Comparison of ENCODE assay signal across 17 cellular contexts in the genomic region with DNA sequence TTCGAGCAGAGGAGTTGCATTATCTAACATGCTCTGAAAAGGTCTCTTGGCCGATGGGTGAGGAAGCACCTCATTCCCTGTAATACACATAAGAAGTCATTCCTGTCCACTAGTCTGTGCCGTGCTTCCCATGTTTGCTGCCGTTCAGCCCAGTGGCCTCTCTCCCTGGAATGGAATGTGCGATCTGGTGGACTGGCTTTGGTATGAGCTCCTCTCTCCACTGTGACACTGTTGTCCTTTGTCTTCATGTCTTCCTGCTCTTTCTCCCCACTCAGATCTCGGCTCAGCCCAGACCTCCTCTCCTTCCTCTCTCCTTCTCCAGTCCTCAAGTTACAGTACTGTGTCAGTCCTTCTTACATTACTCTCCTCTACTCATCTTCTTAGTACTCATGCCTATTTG.
DNase-seq lines count a peak whose midpoint lies in the region; ATAC-seq and TF ChIP-seq lines count a peak whose summit lies in the region.
"Had no signal": no experiment of that assay in that cellular context is flagged by ENCODE, and none has a peak within 500 bp of the region (broad histone marks: within the 10 kb centered on the region; RNA-seq: fewer than 3 reads in every experiment).

No MANE protein-coding gene starts in this region.

- no peak overlapping the region for H2BK15ac ChIP-seq in neuronal stem cell (ENCODE audit: low read length)

- H3K18ac ChIP-seq in neuronal stem cell (ENCODE audit: low read length) = peak overlapping the region; percentile 2

- TF ChIP-seq POLR2A in testis (IDR thresholded peaks at IDR 0.05) = no peak

- POLR2A ChIA-PET in Panc1 (lab: Charles Lee) = no interaction called here

- WGBS in esophagus, 2 donors = 86 to 89% methylated on average over 6 of the region's 6 CpGs
- WGBS in neuronal stem cell (ENCODE audit: extremely low coverage in 2 of 2, insufficient read length in 2 of 2, insufficient replicate concordance in 1 of 2), 2 donors = no CpG with 5 or more reads among the region's 6 CpGs
- WGBS in testis, 2 donors = 82 to 84% methylated on average over 6 of the region's 6 CpGs

- H3K4me1 ChIP-seq in Panc1 (ENCODE audit: control insufficient read depth, insufficient read depth, low read length) = no peaks in the 10 kb centered on the region
- no peaks in the 10 kb centered on the region for H3K4me1 ChIP-seq in esophagus (ENCODE audit: control insufficient read depth in 2 of 2, insufficient read depth in 2 of 2, low read length in 1 of 2)
- peaks cover 2 to 5% of the 10 kb centered on the region in 2 donors for H3K4me1 ChIP-seq in neuronal stem cell (ENCODE audit: control insufficient read depth in 2 of 2, insufficient read depth in 1 of 2, low read depth in 1 of 2, low read length in 2 of 2)
- no peaks in the 10 kb centered on the region for H3K4me1 ChIP-seq in testis
- H3K4me1 ChIP-seq: A549, Caco-2, HAP-1 had no signal

- no peak overlapping the region for H2AFZ ChIP-seq in neuronal stem cell (ENCODE audit: low read length)
- H2AFZ ChIP-seq: GM23248 had no signal

- DNase-seq in EH (ENCODE audit: low read depth) (peak; percentile 20), Panc1 (ENCODE audit: low read depth, low spot score) (no peak), neuronal stem cell (ENCODE audit: low spot score) (no peak), dedifferentiated amniotic fluid mesenchymal stem cell (ENCODE audit: extremely low spot score) (no peak), testis (no peak), cerebellum (ENCODE audit: low spot score) (no peak)
- DNase-seq: Caco-2; CD4-positive, alpha-beta T cell; DMS153; NCI-H1092 treated with DMSO at 0.1 percent for 48 hours; NCI-H2081 treated with DMSO at 0.1 percent for 48 hours; RPMI8226 had no signal

- in situ Hi-C loops in Panc1 (cut with HindIII; ENCODE audit: low pct_unique_long_range_greater_than_20kb, low sequenced_read_pairs) = no loop called here

- TF ChIP-seq CTCF in Panc1 (IDR thresholded peaks at IDR 0.05) = no peak
- no peak for TF ChIP-seq CTCF in testis (IDR thresholded peaks at IDR 0.05)

- H2BK12ac ChIP-seq in neuronal stem cell (ENCODE audit: low read length) = no peak overlapping the region

- H3K36me3 ChIP-seq in Panc1 (ENCODE audit: control insufficient read depth, insufficient read depth, low read length) = no peaks in the 10 kb centered on the region
- H3K36me3 ChIP-seq in esophagus (ENCODE audit: control insufficient read depth in 2 of 2, insufficient read depth in 2 of 2, low read length in 1 of 2) = no peaks in the 10 kb centered on the region
- no peaks in the 10 kb centered on the region for H3K36me3 ChIP-seq in neuronal stem cell (replicated peaks in 1 of 2; ENCODE audit: control insufficient read depth in 2 of 2, insufficient read depth in 2 of 2, low read length in 2 of 2)
- H3K36me3 ChIP-seq in testis (ENCODE audit: low read depth, missing control alignments) = no peaks in the 10 kb centered on the region
- H3K36me3 ChIP-seq: HAP-1 had no signal

- no peak overlapping the region for H3K9ac ChIP-seq in neuronal stem cell (ENCODE audit: low read depth, low read length, poor library complexity)
- H3K9ac ChIP-seq: GM23248 had no signal

- H3K9me3 ChIP-seq in Panc1 (ENCODE audit: control insufficient read depth, insufficient read depth, low read depth, low read length) (peaks cover 3% of the 10 kb centered on the region; the same call in 1 of the 2 replicates), esophagus (ENCODE audit: control insufficient read depth in 2 of 2, insufficient read depth in 1 of 2, low read depth in 1 of 2, low read length in 1 of 2) (peaks cover 0 to 3% of the 10 kb centered on the region in 2 donors), neuronal stem cell (replicated peaks in 1 of 2; ENCODE audit: control insufficient read depth in 2 of 2, insufficient read depth in 1 of 2, low read depth in 1 of 2, low read length in 2 of 2) (peaks cover 2 to 10% of the 10 kb centered on the region in 2 donors), testis (no peaks in the 10 kb centered on the region)
- H3K9me3 ChIP-seq: A549, HAP-1 had no signal

- H4K8ac ChIP-seq in neuronal stem cell (ENCODE audit: low read depth, low read length) = no peak overlapping the region

- H3K27ac ChIP-seq in Panc1 (ENCODE audit: low read length) (peak overlapping the region; percentile 54; the same call in 1 of the 2 replicates), esophagus (ENCODE audit: low read depth in 2 of 2, low read length in 1 of 2) (peak overlapping the region; percentile 29 to 76), neuronal stem cell (replicated peaks; ENCODE audit: low read length) (no peak overlapping the region), testis (no peak overlapping the region)
- H3K27ac ChIP-seq: A549, GM23248 had no signal

- BruUV-seq in Panc1 (replicated peaks; lab: Mats Ljungman, UMichigan) = no TSS peak

- no peak overlapping the region for H2AK5ac ChIP-seq in neuronal stem cell (ENCODE audit: low read depth, low read length)

- H3K4me3 ChIP-seq in Panc1 (ENCODE audit: low read depth in 2 of 2, low read length in 2 of 2) (no peak overlapping the region), esophagus (ENCODE audit: low read depth in 1 of 2, low read length in 2 of 2) (no peak overlapping the region), neuronal stem cell (ENCODE audit: low read length in 2 of 2) (no peak overlapping the region), testis (no peak overlapping the region)
- H3K4me3 ChIP-seq: A549, GM23248, HAP-1 had no signal

- no peak overlapping the region for H2BK5ac ChIP-seq in neuronal stem cell (ENCODE audit: low read length)

- CTCF ChIA-PET in Panc1 (lab: Charles Lee) = no interaction called here

- no peak for ATAC-seq in Panc1
- no peak for ATAC-seq in HG03039 (IDR thresholded peaks at IDR 0.05; ENCODE audit: unreplicated experiment)
- ATAC-seq: A549 had no signal

- no peaks in the 10 kb centered on the region for H3K79me1 ChIP-seq in neuronal stem cell (ENCODE audit: low read depth, low read length)

- H3K4me2 ChIP-seq in neuronal stem cell (ENCODE audit: insufficient read depth, low read length, poor library complexity, severe bottlenecking) = no peak overlapping the region
- H3K4me2 ChIP-seq: A549 had no signal

- H2BK120ac ChIP-seq in neuronal stem cell (ENCODE audit: low read depth, low read length) = no peak overlapping the region

- H3K23ac ChIP-seq in neuronal stem cell (ENCODE audit: low read depth, low read length, poor library complexity) = no peak overlapping the region

- intact Hi-C loops in Panc1 (cut with micrococcal nuclease; ENCODE audit: unreplicated experiment) = no loop called here
- intact Hi-C loops in testis (cut with DNase I; ENCODE audit: low total_unique reads) = no loop called here

- H3K27me3 ChIP-seq in Panc1 (ENCODE audit: control insufficient read depth, insufficient read depth, low read length) = no peaks in the 10 kb centered on the region
- H3K27me3 ChIP-seq in esophagus (ENCODE audit: control insufficient read depth in 1 of 2, insufficient read depth in 2 of 2, low read length in 2 of 2) = no peaks in the 10 kb centered on the region
- H3K27me3 ChIP-seq in neuronal stem cell (ENCODE audit: control insufficient read depth in 3 of 3, insufficient read depth in 3 of 3, low read depth in 1 of 3, low read length in 3 of 3) = no peaks in the 10 kb centered on the region
- H3K27me3 ChIP-seq in testis = no peaks in the 10 kb centered on the region

- H3K4ac ChIP-seq in neuronal stem cell (ENCODE audit: low read length) = no peak overlapping the region

- H3K14ac ChIP-seq in neuronal stem cell (ENCODE audit: low read length) = no peak overlapping the region

- H4K91ac ChIP-seq in neuronal stem cell (ENCODE audit: low read depth, low read length, poor library complexity) = no peak overlapping the region

Comparison
In these comparisons a context has a peak if more than half of its experiments do, and no peak if none do; other contexts are left out.
1. H3K27ac ChIP-seq: peak in Panc1 (single experiment) and esophagus (2 of 2); none in neuronal stem cell (single experiment) and testis (0 of 2).